Comparison of ENCODE assay signal across 21 cellular contexts in genomic region chr18:52677991-52678390, GRCh38.
"Had no signal": no experiment of that assay in that cellular context is flagged by ENCODE, and none has a peak within 500 bp of the region (broad histone marks: within the 10 kb centered on the region; RNA-seq: fewer than 3 reads in every experiment).

No MANE protein-coding gene starts in this region.

- H3K4me1 Mint-ChIP-seq: activated B cell treated with CpG ODN at 0.5 μM for 24 hours, immature natural killer cell, memory B cell, naive B cell had no signal

- H3K36me3 ChIP-seq: brain microvascular endothelial cell, colonic mucosa, esophagus squamous epithelium, neutrophil, right atrium auricular region, tibial nerve, uterus had no signal

- H3K4me1 ChIP-seq: colonic mucosa, esophagus squamous epithelium, right atrium auricular region, tibial nerve, uterus had no signal

- DNase-seq: activated B cell treated with CpG ODN at 0.5 μM for 24 hours; activated CD4-positive, alpha-beta T cell treated with anti-CD3 and anti-CD28 coated beads for 48 hours; activated CD8-positive, alpha-beta T cell treated with anti-CD3 and anti-CD28 coated beads, Interleukin-2, amount 10 ng/mL, durations not matched to agents 7 days and 5 days; activated naive CD4-positive, alpha-beta T cell treated with anti-CD3 and anti-CD28 coated beads for 36 hours; activated T-cell treated with anti-CD3 and anti-CD28 coated beads, Interleukin-2, amount 50 U/mL, for 4 hours; anterior cingulate cortex; brain microvascular endothelial cell; central memory CD4-positive, alpha-beta T cell; colonic mucosa; effector CD4-positive, alpha-beta T cell; esophagus squamous epithelium; immature natural killer cell; naive B cell; T-helper 1 cell; T-helper 9 cell; uterus had no signal

- H3K27me3 ChIP-seq: brain microvascular endothelial cell, colonic mucosa, esophagus squamous epithelium, neutrophil, right atrium auricular region, tibial nerve, uterus had no signal

- H3K4me3 Mint-ChIP-seq: activated B cell treated with CpG ODN at 0.5 μM for 24 hours; activated CD8-positive, alpha-beta T cell treated with anti-CD3 and anti-CD28 coated beads, Interleukin-2, amount 10 ng/mL, durations not matched to agents 7 days and 5 days; activated naive CD4-positive, alpha-beta T cell treated with anti-CD3 and anti-CD28 coated beads for 36 hours; activated T-cell treated with anti-CD3 and anti-CD28 coated beads, Interleukin-2, amount 50 U/mL, for 4 hours; immature natural killer cell; memory B cell; naive B cell; stimulated activated naive CD8-positive, alpha-beta T cell treated with anti-CD3 and anti-CD28 coated beads, Interleukin-15, Interleukin-2, amounts not matched to agents 100 ng/mL and 50 ng/mL, for 24 hours had no signal

- H3K27ac Mint-ChIP-seq: activated B cell treated with CpG ODN at 0.5 μM for 24 hours; activated CD8-positive, alpha-beta T cell treated with anti-CD3 and anti-CD28 coated beads, Interleukin-2, amount 10 ng/mL, durations not matched to agents 7 days and 5 days; activated naive CD4-positive, alpha-beta T cell treated with anti-CD3 and anti-CD28 coated beads for 36 hours; immature natural killer cell; memory B cell; naive B cell; stimulated activated naive CD8-positive, alpha-beta T cell treated with anti-CD3 and anti-CD28 coated beads, Interleukin-15, Interleukin-2, amounts not matched to agents 100 ng/mL and 50 ng/mL, for 24 hours had no signal

- H3K9me3 Mint-ChIP-seq: activated naive CD4-positive, alpha-beta T cell treated with anti-CD3 and anti-CD28 coated beads for 36 hours; stimulated activated naive CD8-positive, alpha-beta T cell treated with anti-CD3 and anti-CD28 coated beads, Interleukin-15, Interleukin-2, amounts not matched to agents 100 ng/mL and 50 ng/mL, for 24 hours had no signal

- H3K4me3 ChIP-seq: colonic mucosa, esophagus squamous epithelium, right atrium auricular region, tibial nerve, uterus had no signal

- H3K27ac ChIP-seq: brain microvascular endothelial cell, colonic mucosa, esophagus squamous epithelium, neutrophil, right atrium auricular region, tibial nerve, uterus had no signal

- H3K27me3 Mint-ChIP-seq: activated B cell treated with CpG ODN at 0.5 μM for 24 hours; memory B cell; naive B cell; stimulated activated naive CD8-positive, alpha-beta T cell treated with anti-CD3 and anti-CD28 coated beads, Interleukin-15, Interleukin-2, amounts not matched to agents 100 ng/mL and 50 ng/mL, for 24 hours had no signal

- H3K9me3 ChIP-seq: colonic mucosa, esophagus squamous epithelium, neutrophil, right atrium auricular region, tibial nerve, uterus had no signal

- H3K36me3 Mint-ChIP-seq: immature natural killer cell, memory B cell, naive B cell had no signal
